2 cellular contexts compared by ENCODE assay signal in genomic region chr16:81586421-81586820, GRCh38.
TF ChIP-seq lines count a peak whose summit lies in the region.

No MANE protein-coding gene starts in this region.

TF ChIP-seq in GM23338, 12 proteins besides CTCF, POLR2A, EP300 and RAD21:
- TF ChIP-seq ETS1 (IDR thresholded peaks at IDR 0.05) = no peak
- TF ChIP-seq CREB1 (CRISPR knock-in tag; IDR thresholded peaks at IDR 0.05; ENCODE audit: low read depth) = no peak
- no peak for TF ChIP-seq POLR2AphosphoS5 (IDR thresholded peaks at IDR 0.05; ENCODE audit: low read depth)
- no peak for TF ChIP-seq EZH2phosphoT487 (IDR thresholded peaks at IDR 0.05; ENCODE audit: unreplicated experiment)
- no peak for TF ChIP-seq ZNF114 (CRISPR knock-in tag; IDR thresholded peaks at IDR 0.05)
- no peak for TF ChIP-seq ZNF331 (CRISPR knock-in tag; IDR thresholded peaks at IDR 0.05; ENCODE audit: low read depth)
- TF ChIP-seq JUNB (IDR thresholded peaks at IDR 0.05; ENCODE audit: unreplicated experiment) = no peak
- TF ChIP-seq EZH2 (IDR thresholded peaks at IDR 0.05; ENCODE audit: low read depth, unreplicated experiment) = no peak
- no peak for TF ChIP-seq ZNF462 (CRISPR knock-in tag; IDR thresholded peaks at IDR 0.05)
- TF ChIP-seq REST (IDR thresholded peaks at IDR 0.05; ENCODE audit: unreplicated experiment) = no peak
- TF ChIP-seq STAT1 (IDR thresholded peaks at IDR 0.05; ENCODE audit: unreplicated experiment) = no peak
- no peak for TF ChIP-seq NANOG (IDR thresholded peaks at IDR 0.05; ENCODE audit: borderline replicate concordance)

TF ChIP-seq in H1, 55 proteins besides CTCF, POLR2A, EP300 and RAD21:
- TF ChIP-seq ATF2 (IDR thresholded peaks at IDR 0.05; ENCODE audit: low read length) = no peak
- TF ChIP-seq CHD7 (IDR thresholded peaks at IDR 0.05; ENCODE audit: insufficient replicate concordance, low read length) = no peak
- TF ChIP-seq SAP30 (IDR thresholded peaks at IDR 0.05; ENCODE audit: insufficient read depth, insufficient replicate concordance, low read length) = no peak
- TF ChIP-seq POLR2AphosphoS5 (IDR thresholded peaks at IDR 0.05; ENCODE audit: low read depth, low read length) = no peak
- no peak for TF ChIP-seq USF2 (IDR thresholded peaks at IDR 0.05; ENCODE audit: low read length)
- no peak for TF ChIP-seq EZH2 (IDR thresholded peaks at IDR 0.05; ENCODE audit: low read depth, low read length, severe bottlenecking)
- TF ChIP-seq RBBP5 (IDR thresholded peaks at IDR 0.05; ENCODE audit: borderline replicate concordance, low read depth, low read length) = no peak
- TF ChIP-seq SUZ12 (IDR thresholded peaks at IDR 0.05; ENCODE audit: low read length) = no peak
- TF ChIP-seq HDAC6 (IDR thresholded peaks at IDR 0.05; ENCODE audit: low read depth, low read length) = no peak
